In genomic region chr21:38668067-38668466, GRCh38 we compare ENCODE assay signal across 22 cellular contexts.
"Had no signal": no experiment of that assay in that cellular context is flagged by ENCODE, and none has a peak within 500 bp of the region (broad histone marks: within the 10 kb centered on the region; RNA-seq: fewer than 3 reads in every experiment).

No MANE protein-coding gene starts in this region.

- H3K4me3 ChIP-seq: MG63 had no signal

- H3K36me3 ChIP-seq: MG63 had no signal

- ATAC-seq: HepG2, Panc1, PC-3 had no signal

- H3K27me3 ChIP-seq: MG63 had no signal

- H3K27ac ChIP-seq: RWPE1 had no signal

- H3K9me3 ChIP-seq: MG63 had no signal

- DNase-seq: IMR-90; Karpas-422; KG1; MG63; NCI-H1092; NCI-H1105 treated with DMSO at 0.1 percent for 48 hours; NCI-H1417 treated with DMSO at 0.1 percent for 48 hours; NCI-H1694; NCI-H187 treated with DMSO at 0.1 percent for 48 hours; NCI-H2029 treated with DMSO at 0.1 percent for 48 hours; NCI-H2171 treated with DMSO at 0.1 percent for 48 hours; NCI-H345; NCI-H446 treated with DMSO at 0.1 percent for 48 hours; NCI-H510A treated with DMSO at 0.1 percent for 48 hours; NCI-H526; NCI-H748 treated with DMSO at 0.1 percent for 48 hours; NK-92 treated with Interleukin-12 subunit alpha and Interleukin-12 subunit beta, amount 100 ng/mL, for 24 hours; PC-3; SHP77 had no signal
